32 cellular contexts compared by ENCODE assay signal in the genomic region with DNA sequence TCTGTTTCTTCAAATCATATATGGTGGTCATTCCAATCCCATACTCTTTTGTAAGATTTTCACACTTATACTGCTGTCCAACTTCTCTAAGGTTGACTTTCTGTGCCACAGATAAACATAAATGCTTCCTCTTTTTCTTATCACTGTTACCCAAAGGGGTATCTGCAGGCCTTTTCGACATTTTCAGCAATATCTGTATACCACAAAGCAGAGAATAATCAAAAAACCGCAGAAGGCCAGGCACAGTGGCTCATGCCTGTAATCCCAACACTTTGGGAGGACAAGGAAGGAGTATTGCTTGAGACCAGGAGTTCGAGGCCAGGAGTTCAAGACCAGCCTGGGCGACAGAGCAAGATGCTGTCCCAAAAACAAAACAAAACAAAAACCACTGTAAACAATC. TPM values are rescaled to one million over a fixed set of nuclear protein-coding genes. Genes with fewer than 3 reads are reported as not detected.
"Had no signal": no experiment of that assay in that cellular context is flagged by ENCODE, and none has a peak within 500 bp of the region (broad histone marks: within the 10 kb centered on the region; RNA-seq: fewer than 3 reads in every experiment).

No MANE protein-coding gene starts in this region.

- H3K4me3 Mint-ChIP-seq: activated CD4-positive, alpha-beta T cell treated with anti-CD3 and anti-CD28 coated beads, Interleukin-2, amount 10 ng/mL, durations not matched to agents 7 days and 5 days; activated CD8-positive, alpha-beta memory T cell treated with anti-CD3 and anti-CD28 coated beads, Interleukin-2, amount 10 ng/mL, durations not matched to agents 7 days and 5 days; activated CD8-positive, alpha-beta T cell treated with anti-CD3 and anti-CD28 coated beads, Interleukin-2, amount 10 ng/mL, durations not matched to agents 7 days and 5 days; central memory CD8-positive, alpha-beta T cell; dendritic cell treated with granulocyte-macrophage colony-stimulating factor and Interleukin-4, amounts not matched to agents 40 ng/mL and 50 ng/mL, for 4 days; endodermal cell; T-helper 2 cell treated with Interferon-gamma antibody and Interleukin-4, amounts not matched to agents 5 μg/mL and 100 μg/mL, for 36 hours; WTC11 had no signal

- H3K36me3 ChIP-seq: ovary, right lobe of liver, thoracic aorta, uterus had no signal

- H3K27me3 ChIP-seq: ovary, right lobe of liver, uterus had no signal

- H3K27ac ChIP-seq: ovary, right lobe of liver, thoracic aorta, uterus had no signal

- H3K36me3 Mint-ChIP-seq: immature natural killer cell had no signal

- H3K27me3 Mint-ChIP-seq: activated CD4-positive, alpha-beta T cell treated with anti-CD3 and anti-CD28 coated beads, Interleukin-2, amount 10 ng/mL, durations not matched to agents 7 days and 5 days; activated CD8-positive, alpha-beta memory T cell treated with anti-CD3 and anti-CD28 coated beads, Interleukin-2, amount 10 ng/mL, durations not matched to agents 7 days and 5 days; central memory CD8-positive, alpha-beta T cell; dendritic cell treated with granulocyte-macrophage colony-stimulating factor and Interleukin-4, amounts not matched to agents 40 ng/mL and 50 ng/mL, for 4 days had no signal

- FAIRE-seq: bronchial epithelial cell, kidney had no signal

- DNase-seq: activated CD4-positive, alpha-beta T cell treated with anti-CD3 and anti-CD28 coated beads for 1 hour; activated CD4-positive, alpha-beta T cell treated with anti-CD3 and anti-CD28 coated beads, Interleukin-2, amount 10 ng/mL, durations not matched to agents 7 days and 5 days; activated CD8-positive, alpha-beta memory T cell treated with anti-CD3 and anti-CD28 coated beads, Interleukin-2, amount 10 ng/mL, durations not matched to agents 7 days and 5 days; activated CD8-positive, alpha-beta T cell treated with anti-CD3 and anti-CD28 coated beads, Interleukin-2, amount 10 ng/mL, durations not matched to agents 7 days and 5 days; activated naive CD4-positive, alpha-beta T cell; activated T-cell treated with anti-CD3 and anti-CD28 coated beads, Interleukin-2, amount 50 U/mL, for 48 hours; anterior cingulate cortex; endodermal cell; foreskin fibroblast; head of caudate nucleus; hypothalamus; immature natural killer cell; kidney; left colon; mammary epithelial cell; ovary; right lobe of liver; stimulated activated CD4-positive, alpha-beta T cell treated with anti-CD3 and anti-CD28 coated beads, Interleukin-2, amount 100 ng/mL, for 48 hours; stimulated activated naive CD8-positive, alpha-beta T cell treated with anti-CD3 and anti-CD28 coated beads, Interleukin-15, Interleukin-2, amounts not matched to agents 100 U/mL and 50 U/mL, for 24 hours; trophoblast cell; uterus had no signal

- H3K4me3 ChIP-seq: ovary, right lobe of liver, thoracic aorta, uterus had no signal

- H3K9me3 ChIP-seq: ovary, right lobe of liver, thoracic aorta, uterus had no signal

- H3K4me1 ChIP-seq: uterus had no signal

- H3K9me3 Mint-ChIP-seq: central memory CD8-positive, alpha-beta T cell had no signal

- H3K27ac Mint-ChIP-seq: activated CD4-positive, alpha-beta T cell treated with anti-CD3 and anti-CD28 coated beads, Interleukin-2, amount 10 ng/mL, durations not matched to agents 7 days and 5 days; activated CD8-positive, alpha-beta memory T cell treated with anti-CD3 and anti-CD28 coated beads, Interleukin-2, amount 10 ng/mL, durations not matched to agents 7 days and 5 days; activated CD8-positive, alpha-beta T cell treated with anti-CD3 and anti-CD28 coated beads, Interleukin-2, amount 10 ng/mL, durations not matched to agents 7 days and 5 days; activated naive CD4-positive, alpha-beta T cell treated with anti-CD3 and anti-CD28 coated beads, Interleukin-2, amount 50 U/mL, for 72 hours; activated T-helper 2 cell treated with anti-CD3 and anti-CD28 coated beads, Interferon-gamma antibody, Interleukin-2, Interleukin-4, amounts not matched to agents 10 μg/mL and 5 μg/mL and 100 μg/mL, durations not matched to agents 14 hours and 24 hours and 36 hours; dendritic cell treated with granulocyte-macrophage colony-stimulating factor and Interleukin-4, amounts not matched to agents 40 ng/mL and 50 ng/mL, for 4 days; endodermal cell; immature natural killer cell; progenitor cell of endocrine pancreas; T-helper 2 cell treated with Interferon-gamma antibody and Interleukin-4, amounts not matched to agents 5 μg/mL and 100 μg/mL, for 36 hours; WTC11 had no signal

RNA-seq across cellular contexts. Expression of a gene that starts 37.4 kb away (rescaled TPM):
- total RNA-seq: activated CD4-positive, alpha-beta T cell treated with anti-CD3 and anti-CD28 coated beads, Interleukin-2, amount 10 ng/mL, durations not matched to agents 7 days and 5 days; activated CD8-positive, alpha-beta memory T cell treated with anti-CD3 and anti-CD28 coated beads, Interleukin-2, amount 10 ng/mL, durations not matched to agents 7 days and 5 days; activated CD8-positive, alpha-beta T cell treated with anti-CD3 and anti-CD28 coated beads, Interleukin-2, amount 10 ng/mL, durations not matched to agents 7 days and 5 days; activated naive CD4-positive, alpha-beta T cell treated with anti-CD3 and anti-CD28 coated beads, Interleukin-2, amount 50 U/mL, for 72 hours; activated T-helper 2 cell treated with anti-CD3 and anti-CD28 coated beads, Interferon-gamma antibody, Interleukin-2, Interleukin-4, amounts not matched to agents 10 μg/mL and 5 μg/mL and 100 μg/mL, durations not matched to agents 14 hours and 24 hours and 36 hours; kidney; mucosa of gallbladder; renal cortical epithelial cell; thoracic aorta; WTC11 had no signal
